In genomic region chr19:872266-872951, GRCh38 we compare ENCODE assay signal across 6 cellular contexts.
DNase-seq lines count a peak whose midpoint lies in the region; ATAC-seq lines count a peak whose summit lies in the region.

No MANE protein-coding gene starts in this region.

- no peaks in the 10 kb centered on the region for H3K27me3 ChIP-seq in muscle layer of colon (ENCODE audit: control insufficient read depth in 1 of 2, insufficient read depth in 2 of 2, low read length in 2 of 2)

- ATAC-seq in GM21526 (IDR thresholded peaks at IDR 0.05; ENCODE audit: low FRiP score, unreplicated experiment), result no peak

- peak; percentile 42 for DNase-seq in EH (ENCODE audit: low read depth)
- DNase-seq in NOMO-1 treated with dmso at 0.1 percent for 144 hours (lab: John Stamatoyannopoulos, UW; ENCODE audit: unreplicated experiment), result peak; percentile 70
- DNase-seq in D341Med (ENCODE audit: low spot score), result no peak

- no peak overlapping the region for H3K4me3 ChIP-seq in muscle layer of colon (ENCODE audit: low read depth in 1 of 2, low read length in 2 of 2)

- peak overlapping the region; percentile 70 for H3K4me3 Mint-ChIP-seq in activated naive CD8-positive, alpha-beta T cell

- H3K36me3 ChIP-seq in muscle layer of colon (ENCODE audit: insufficient read depth, low read length), result peaks cover 45% of the 10 kb centered on the region

- peaks cover 15% of the 10 kb centered on the region for H3K4me1 Mint-ChIP-seq in activated naive CD8-positive, alpha-beta T cell (ENCODE audit: low read depth)

- no peaks in the 10 kb centered on the region for H3K9me3 Mint-ChIP-seq in activated naive CD8-positive, alpha-beta T cell (ENCODE audit: low read depth)

- no peaks in the 10 kb centered on the region for H3K27me3 Mint-ChIP-seq in activated naive CD8-positive, alpha-beta T cell

- H3K27ac Mint-ChIP-seq in activated naive CD8-positive, alpha-beta T cell, result peak overlapping the region; percentile 54

- H3K9ac ChIP-seq in muscle layer of colon (ENCODE audit: low read length), result no peak overlapping the region

- peaks cover 9% of the 10 kb centered on the region for H3K4me1 ChIP-seq in muscle layer of colon (ENCODE audit: insufficient read depth, low read length)

- H3K9me3 ChIP-seq in muscle layer of colon (ENCODE audit: low read length), result no peaks in the 10 kb centered on the region

- peaks cover 2% of the 10 kb centered on the region for H3K36me3 Mint-ChIP-seq in activated naive CD8-positive, alpha-beta T cell

- peak overlapping the region; percentile 65 for H3K27ac ChIP-seq in muscle layer of colon (ENCODE audit: low read depth, low read length)
